Comparison of ENCODE assay signal across 12 cellular contexts in the genomic region with DNA sequence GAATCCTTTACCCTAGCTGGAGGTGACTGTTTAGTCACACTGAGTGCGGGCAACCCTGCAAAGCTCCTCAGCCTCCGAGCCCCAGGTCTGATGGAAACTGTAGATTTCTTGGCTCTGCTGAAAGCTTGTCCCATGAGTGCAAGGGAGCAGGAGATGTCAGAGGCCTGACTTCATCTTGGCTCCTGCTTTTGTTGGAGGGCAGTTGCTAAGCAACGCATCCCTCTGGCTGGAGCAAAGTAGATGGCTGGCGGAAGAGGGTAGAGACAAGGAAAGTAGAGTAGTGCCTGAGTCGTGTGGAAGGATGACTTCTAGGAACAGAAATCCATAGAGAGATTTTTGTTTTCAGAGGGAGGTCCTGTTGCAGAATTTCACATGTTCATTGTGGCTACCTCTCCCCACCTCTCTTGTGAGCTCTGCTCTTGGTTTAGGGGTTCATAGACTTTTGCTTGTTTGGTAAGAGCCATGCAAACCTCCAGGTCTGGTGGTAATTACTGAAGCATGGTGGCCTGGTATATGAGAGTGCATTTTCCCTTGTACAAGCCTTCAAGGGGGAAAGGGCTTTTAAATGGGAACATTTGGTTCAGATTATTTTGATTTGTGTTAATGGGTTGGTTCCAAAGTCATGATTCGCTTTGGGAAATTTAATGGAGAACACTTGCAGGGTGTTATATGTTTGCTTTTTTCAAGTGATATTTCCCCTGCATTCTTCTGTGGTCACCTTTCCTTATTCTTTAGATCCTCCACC.
DNase-seq lines count a peak whose midpoint lies in the region; TF ChIP-seq lines count a peak whose summit lies in the region.
"Had no signal": no experiment of that assay in that cellular context is flagged by ENCODE, and none has a peak within 500 bp of the region (broad histone marks: within the 10 kb centered on the region; RNA-seq: fewer than 3 reads in every experiment).

No MANE protein-coding gene starts in this region.

- H2AFZ ChIP-seq in GM23248, result no peak overlapping the region

- no peak overlapping the region for H3K4me2 ChIP-seq in GM23248 (ENCODE audit: unreplicated experiment)

- no peak overlapping the region for H3K9ac ChIP-seq in GM23248

- H3K36me3 ChIP-seq in GM23248 (ENCODE audit: low read depth) (no peaks in the 10 kb centered on the region), left ventricle myocardium inferior (no peaks in the 10 kb centered on the region)
- H3K36me3 ChIP-seq: adrenal gland, pancreas had no signal

- H3K9me3 ChIP-seq in GM23248 (ENCODE audit: low read depth), result no peaks in the 10 kb centered on the region
- H3K9me3 ChIP-seq in left ventricle myocardium inferior (replicated peaks), result no peaks in the 10 kb centered on the region
- H3K9me3 ChIP-seq: adrenal gland, pancreas, testis had no signal

- H3K27ac ChIP-seq in GM23248 (no peak overlapping the region), left ventricle myocardium inferior (replicated peaks) (peak overlapping the region; percentile 70)
- H3K27ac ChIP-seq: pancreas had no signal

- H3K27me3 ChIP-seq in GM23248 (replicated peaks; ENCODE audit: insufficient read depth) (no peaks in the 10 kb centered on the region), left ventricle myocardium inferior (ENCODE audit: low read depth) (no peaks in the 10 kb centered on the region)
- H3K27me3 ChIP-seq: adrenal gland, pancreas, testis had no signal

- intact Hi-C loops in left ventricle myocardium inferior (cut with micrococcal nuclease), result no loop called here

- DNase-seq in GM23248, result peak; percentile 91
- DNase-seq in astrocyte of the spinal cord (ENCODE audit: low read depth, low spot score), result peak; percentile 46
- DNase-seq in left ventricle myocardium inferior, result peak; percentile 68
- peak; percentile 68 for DNase-seq in skeletal muscle cell (ENCODE audit: low read depth)
- no peak for DNase-seq in stimulated activated CD4-positive, alpha-beta T cell treated with anti-CD3 and anti-CD28 coated beads, Interleukin-12 subunit alpha, Interleukin-12 subunit beta, amount 100 ng/mL, for 4 hours
- DNase-seq in amniotic stem cell (lab: John Stamatoyannopoulos, UW), result no peak
- DNase-seq in effector CD8-positive, alpha-beta T cell (lab: John Stamatoyannopoulos, UW), result no peak
- DNase-seq in Kasumi-1 (lab: John Stamatoyannopoulos, UW), result no peak
- DNase-seq: adrenal gland, erythroblast, pancreas, testis had no signal

- 22 to 31% methylated on average over 6 of the region's 6 CpGs for WGBS in GM23248 (ENCODE audit: low coverage in 1 of 2, low lambda C conversion rate in 2 of 2, missing lambda C conversion rate in 2 of 2), 2 experiments

- no peaks in the 10 kb centered on the region for H3K9me2 ChIP-seq in GM23248 (ENCODE audit: insufficient read depth)

- peaks cover 21% of the 10 kb centered on the region for H3F3A ChIP-seq in GM23248 (ENCODE audit: insufficient read depth)

- in situ Hi-C loops in GM23248 (cut with MboI) (no loop called here), astrocyte of the spinal cord (cut with HindIII; ENCODE audit: low sequenced_read_pairs) (no loop called here)

- H3K4me1 ChIP-seq in GM23248 (ENCODE audit: insufficient read depth), result peaks cover 25% of the 10 kb centered on the region
- peaks cover 98% of the 10 kb centered on the region for H3K4me1 ChIP-seq in left ventricle myocardium inferior

- no peaks in the 10 kb centered on the region for H3K79me2 ChIP-seq in GM23248 (ENCODE audit: insufficient read depth)

- H4K20me1 ChIP-seq in GM23248 (ENCODE audit: insufficient read depth), result no peaks in the 10 kb centered on the region

- H3K4me3 ChIP-seq in GM23248 (no peak overlapping the region), astrocyte of the spinal cord (ENCODE audit: low read depth, low read length) (no peak overlapping the region), left ventricle myocardium inferior (no peak overlapping the region), skeletal muscle cell (ENCODE audit: low read depth, low read length) (no peak overlapping the region)
- H3K4me3 ChIP-seq: adrenal gland, pancreas, testis had no signal

- TF ChIP-seq CTCF in astrocyte of the spinal cord (IDR thresholded peaks at IDR 0.05; ENCODE audit: low read depth, low read length), result no peak
- TF ChIP-seq CTCF in left ventricle myocardium inferior (IDR thresholded peaks at IDR 0.05; ENCODE audit: borderline replicate concordance), result no peak

Comparison
In these comparisons a context has a peak if more than half of its experiments do, and no peak if none do; other contexts are left out.
1. DNase-seq: peak in GM23248 (single experiment), astrocyte of the spinal cord (single experiment), left ventricle myocardium inferior (single experiment) and skeletal muscle cell (single experiment); none in stimulated activated CD4-positive, alpha-beta T cell treated with anti-CD3 and anti-CD28 coated beads, Interleukin-12 subunit alpha, Interleukin-12 subunit beta, amount 100 ng/mL, for 4 hours (single experiment), amniotic stem cell (single experiment), effector CD8-positive, alpha-beta T cell (single experiment) and Kasumi-1 (0 of 2).